In the genomic region with DNA sequence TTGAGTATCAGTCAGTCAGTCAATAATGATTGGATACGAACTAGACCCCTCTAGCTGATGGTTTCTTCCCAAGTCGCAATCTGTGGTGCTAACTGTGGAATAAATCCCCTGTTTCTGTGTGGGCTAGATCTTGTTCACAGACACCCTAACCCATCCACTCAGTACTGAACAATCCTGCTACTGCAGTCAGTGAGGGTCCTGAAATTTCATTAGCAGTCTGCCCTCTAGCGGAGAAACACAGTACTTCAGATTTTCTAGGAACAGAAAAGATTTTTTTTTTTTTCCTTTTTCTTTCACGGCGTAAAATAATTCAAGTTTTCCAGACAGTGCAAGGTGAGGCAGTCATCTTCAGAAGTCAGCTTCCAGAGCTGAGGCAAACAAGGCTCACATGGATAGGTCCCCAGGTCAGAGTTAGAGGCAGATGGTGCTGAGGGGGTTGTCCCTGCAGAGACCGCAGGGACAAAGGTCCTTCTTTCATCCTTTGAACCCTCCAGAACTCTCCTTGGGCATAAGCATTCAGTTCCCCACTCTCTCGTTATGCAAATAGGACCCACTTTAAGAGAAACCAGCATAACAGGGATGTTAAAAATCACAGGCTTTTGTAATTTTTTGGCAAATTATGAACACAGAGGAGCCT, we compare ENCODE assay signal across 8 cellular contexts.
DNase-seq lines count a peak whose midpoint lies in the region; ATAC-seq, FAIRE-seq and TF ChIP-seq lines count a peak whose summit lies in the region.

No MANE protein-coding gene starts in this region.

- H3K4me3 ChIP-seq in pancreas, result no peak overlapping the region

- peak overlapping the region; percentile 65 to 70 for H3K27ac Mint-ChIP-seq in T-cell

- H3K27me3 Mint-ChIP-seq in T-cell, result no peaks in the 10 kb centered on the region

- H3K4me1 ChIP-seq in pancreas, result no peaks in the 10 kb centered on the region

- H3K36me3 ChIP-seq in pancreas, result no peaks in the 10 kb centered on the region

- peaks cover 60% of the 10 kb centered on the region for H3K36me3 Mint-ChIP-seq in T-cell

- TF ChIP-seq CTCF in pancreas (IDR thresholded peaks at IDR 0.05), result peak; percentile 61 to 75 (median 71)

- no peak overlapping the region for H3K4me3 Mint-ChIP-seq in T-cell

- no peaks in the 10 kb centered on the region for H3K27me3 ChIP-seq in pancreas

- CTCF ChIA-PET in T-cell (lab: Charles Lee), result interaction anchor here (0.5 to 1.5 kb wide), 12 partner anchors 9 to 277 kb away, joined by 3 to 9 read pairs (median 4); no protein-coding TSS in a partner anchor

- no peaks in the 10 kb centered on the region for H3K9me3 ChIP-seq in pancreas

- ATAC-seq in T-cell (replicated peaks in 1 of 4) (no peak), pancreas (peak in 3 of 4 donors; percentile 60 to 74 (median 71)), HG03280 (IDR thresholded peaks at IDR 0.05; ENCODE audit: unreplicated experiment) (no peak), GM21619 (IDR thresholded peaks at IDR 0.05; ENCODE audit: unreplicated experiment) (no peak)

- no peak for FAIRE-seq in pancreas (lab: Jason Lieb, UNC)

- 26 to 33% methylated on average over 7 of the region's 7 CpGs for WGBS in pancreas, 2 donors

- DNase-seq in NCI-H2171 treated with DMSO at 0.1 percent for 48 hours (lab: John Stamatoyannopoulos, UW), result peak; percentile 55
- no peak for DNase-seq in NCI-H2171 (lab: John Stamatoyannopoulos, UW)
- DNase-seq in HK-2 (ENCODE audit: unreplicated experiment), result peak; percentile 14
- peak in 3 of 34 experiments; percentile 12 to 34 (median 27) for DNase-seq in T-cell
- DNase-seq in fibroblast of the conjunctiva (ENCODE audit: low read depth), result peak; percentile 35
- DNase-seq in pancreas, result no peak

- intact Hi-C loops in pancreas (cut with DNase I), result loop anchor here in 1 of 3 donors (10.0 kb wide), 1 partner anchor 520 kb away; no protein-coding TSS in a partner anchor

- peaks cover 35 to 63% (median 40%) of the 10 kb centered on the region in 3 donors for H3K4me1 Mint-ChIP-seq in T-cell

- H3K27ac ChIP-seq in pancreas, result no peak overlapping the region

- H3K9me3 Mint-ChIP-seq in T-cell, result no peaks in the 10 kb centered on the region

- POLR2A ChIA-PET in T-cell (lab: Charles Lee), result interaction anchor here (0.5 to 0.6 kb wide), 2 partner anchors 119 to 120 kb away, joined by 4 to 5 read pairs; no protein-coding TSS in a partner anchor

Comparison
In these comparisons a context has a peak if more than half of its experiments do, and no peak if none do; other contexts are left out.
1. DNase-seq: peak in NCI-H2171 treated with DMSO at 0.1 percent for 48 hours (single experiment), HK-2 (single experiment) and fibroblast of the conjunctiva (single experiment); none in NCI-H2171 (single experiment) and pancreas (0 of 6).
2. ATAC-seq: peak in pancreas (3 of 4); none in T-cell (0 of 4), HG03280 (single experiment) and GM21619 (single experiment).